In the genomic region with DNA sequence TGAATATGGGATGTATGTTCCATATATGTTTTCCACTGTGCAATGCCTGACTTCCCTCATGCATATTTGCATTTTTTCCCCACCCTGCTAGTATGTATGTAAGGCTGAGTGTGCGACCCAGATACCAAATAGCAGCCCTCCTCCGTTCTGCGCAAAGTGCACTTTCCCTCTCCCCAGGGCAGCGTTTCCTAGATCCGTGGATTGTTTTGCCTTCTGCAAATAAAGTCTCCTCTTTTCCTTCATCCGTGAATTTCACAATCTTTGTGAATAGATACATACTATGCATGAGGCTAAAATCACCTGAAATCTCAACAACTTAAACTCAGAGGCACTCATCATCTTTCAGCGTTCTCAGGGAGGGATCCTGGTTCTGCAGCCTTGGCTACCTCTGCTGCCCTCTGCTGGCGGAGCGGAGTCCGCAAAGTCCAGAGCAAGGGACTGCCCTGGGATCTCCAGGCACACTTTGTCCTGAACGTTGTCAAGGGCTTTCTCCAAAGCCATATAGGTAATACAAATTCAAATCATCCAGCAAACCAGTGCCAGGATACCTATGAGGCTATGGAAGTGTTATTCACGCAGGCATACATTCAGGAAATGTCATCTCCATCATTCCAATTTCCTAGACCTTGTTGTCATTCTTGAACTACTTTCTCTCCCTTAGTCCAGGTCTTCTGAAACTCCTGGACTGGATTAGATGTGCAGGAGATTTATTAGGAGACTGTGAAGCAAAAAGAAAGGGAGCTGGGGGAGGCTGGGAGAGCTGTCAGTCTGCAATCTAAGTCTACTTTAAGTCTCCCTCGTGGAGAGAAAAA, we compare ENCODE assay signal across 8 cellular contexts. TPM values are rescaled to one million over a fixed set of nuclear protein-coding genes. Genes with fewer than 3 reads are reported as not detected.
DNase-seq lines count a peak whose midpoint lies in the region; ATAC-seq and TF ChIP-seq lines count a peak whose summit lies in the region.

No MANE protein-coding gene starts in this region.

- DNase-seq in SIG-M5 treated with dmso at 0.1 percent for 504 hours (lab: John Stamatoyannopoulos, UW; ENCODE audit: unreplicated experiment) (peak; percentile 58), SIG-M5 (lab: John Stamatoyannopoulos, UW) (no peak), NCI-H146 (lab: John Stamatoyannopoulos, UW) (peak; percentile 43), left lung (peak; percentile 72 to 90)
- DNase-seq in activated CD4-positive, CD25-positive, alpha-beta regulatory T cell treated with anti-CD3 and anti-CD28 coated beads, Interleukin-2, amount 50 U/mL, for 16 hours (ENCODE audit: low read depth, low spot score) = peak; percentile 47
- DNase-seq in central memory CD8-positive, alpha-beta T cell (ENCODE audit: low spot score in 2 of 2) = peak; percentile 52 to 54
- DNase-seq in stimulated activated CD4-positive, alpha-beta T cell treated with anti-CD3 and anti-CD28 coated beads, Interleukin-4, amount 100 ng/mL, for 4 hours = peak; percentile 64 to 81

- no peak overlapping the region for H3K4me3 Mint-ChIP-seq in central memory CD8-positive, alpha-beta T cell

- H3K4me1 Mint-ChIP-seq in central memory CD8-positive, alpha-beta T cell = no peaks in the 10 kb centered on the region

- peaks cover 22% of the 10 kb centered on the region for H3K27me3 Mint-ChIP-seq in central memory CD8-positive, alpha-beta T cell

- no peaks in the 10 kb centered on the region for H3K36me3 ChIP-seq in left lung

- intact Hi-C loops in left lung (cut with DNase I) = no loop called here

- TF ChIP-seq CTCF in left lung (IDR thresholded peaks at IDR 0.05) = peak; percentile 85 to 89

- no peaks in the 10 kb centered on the region for H3K4me1 ChIP-seq in left lung

- H3K27ac Mint-ChIP-seq in central memory CD8-positive, alpha-beta T cell (ENCODE audit: low read depth) = no peak overlapping the region

- peaks cover 2% of the 10 kb centered on the region for H3K36me3 Mint-ChIP-seq in central memory CD8-positive, alpha-beta T cell (ENCODE audit: insufficient read depth)

- no peak overlapping the region for H3K4me3 ChIP-seq in left lung

- no peaks in the 10 kb centered on the region for H3K9me3 Mint-ChIP-seq in central memory CD8-positive, alpha-beta T cell

- peaks cover 0 to 14% of the 10 kb centered on the region in 2 donors for H3K27me3 ChIP-seq in left lung

- H3K27ac ChIP-seq in left lung = no peak overlapping the region

- H3K9me3 ChIP-seq in left lung = no peaks in the 10 kb centered on the region

- ATAC-seq in HG02623 (IDR thresholded peaks at IDR 0.05; ENCODE audit: unreplicated experiment) (peak; percentile 88), left lung (peak; percentile 98)
- peak; percentile 60 for ATAC-seq in central memory CD8-positive, alpha-beta T cell (replicated peaks; ENCODE audit: extremely low read depth, poor library complexity, severe bottlenecking)

RNA-seq across cellular contexts. Expression of a gene that starts 53.1 kb away (rescaled TPM):
- 1 to 10 TPM in 1 of 2 donors, under 1 TPM in 1; 0.47 to 1.9 TPM for total RNA-seq in left lung

RNA-seq across cellular contexts. Expression of a gene that starts 56.2 kb away (rescaled TPM):
- not detected for total RNA-seq in left lung
